Comparison of ENCODE assay signal across 34 cellular contexts in the genomic region with DNA sequence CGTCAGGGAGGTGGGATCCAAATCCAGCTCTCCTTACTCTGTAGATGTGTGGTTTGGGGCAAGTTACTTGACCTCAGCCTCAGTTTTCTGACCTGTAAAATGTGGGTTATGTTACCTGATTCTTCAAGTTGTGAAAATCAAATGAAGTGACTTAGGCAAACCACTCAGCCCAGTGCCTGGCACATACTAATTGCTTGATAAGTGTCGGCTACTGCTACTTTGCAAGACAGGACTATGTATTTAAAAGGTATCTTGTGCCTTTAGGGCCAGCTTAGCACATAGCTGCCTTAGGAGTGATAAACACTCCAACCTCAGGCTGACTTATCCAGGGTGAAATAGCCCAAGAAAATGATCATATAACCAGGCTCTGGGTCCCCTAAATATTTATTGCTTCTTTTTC. TPM values are rescaled to one million over a fixed set of nuclear protein-coding genes. Genes with fewer than 3 reads are reported as not detected.
"Had no signal": no experiment of that assay in that cellular context is flagged by ENCODE, and none has a peak within 500 bp of the region (broad histone marks: within the 10 kb centered on the region; RNA-seq: fewer than 3 reads in every experiment).

No MANE protein-coding gene starts in this region.

- H3K4me1 ChIP-seq: adrenal gland, colonic mucosa had no signal

- DNase-seq: activated CD4-positive, alpha-beta memory T cell treated with anti-CD3 and anti-CD28 coated beads for 36 hours; activated CD4-positive, alpha-beta T cell treated with anti-CD3 and anti-CD28 coated beads for 36 hours; activated CD4-positive, alpha-beta T cell treated with anti-CD3 and anti-CD28 coated beads, Interleukin-2, amount 10 ng/mL, durations not matched to agents 24 days and 14 days; activated CD4-positive, CD25-positive, alpha-beta regulatory T cell; activated CD4-positive, CD25-positive, alpha-beta regulatory T cell treated with anti-CD3 and anti-CD28 coated beads, Interleukin-2, amount 50 U/mL, for 72 hours; activated CD8-positive, alpha-beta memory T cell treated with anti-CD3 and anti-CD28 coated beads, Interleukin-2, amount 10 ng/mL, durations not matched to agents 7 days and 5 days; activated CD8-positive, alpha-beta memory T cell treated with anti-CD3 and anti-CD28 coated beads, Interleukin-2, amount 50 U/mL, for 4 hours; activated CD8-positive, alpha-beta T cell treated with anti-CD3 and anti-CD28 coated beads, Interleukin-2, amount 10 ng/mL, durations not matched to agents 7 days and 5 days; activated effector memory CD4-positive, alpha-beta T cell treated with anti-CD3 and anti-CD28 coated beads, Interleukin-2, amount 50 U/mL, for 16 hours; activated naive CD4-positive, alpha-beta T cell treated with anti-CD3 and anti-CD28 coated beads for 36 hours; activated naive CD8-positive, alpha-beta T cell treated with anti-CD3 and anti-CD28 coated beads for 36 hours; activated naive CD8-positive, alpha-beta T cell treated with anti-CD3 and anti-CD28 coated beads, Interleukin-2, amount 50 U/mL, for 24 hours; activated T-cell treated with anti-CD3 and anti-CD28 coated beads, Interleukin-2, amount 50 U/mL, for 1 hour; activated T-cell treated with anti-CD3 and anti-CD28 coated beads, Interleukin-2, amount 50 U/mL, for 48 hours; adrenal gland; amygdala; body of pancreas; caudate nucleus; cerebellar nuclear complex; colonic mucosa; effector CD8-positive, alpha-beta T cell; esophagus squamous epithelium; foreskin melanocyte; SW 1271; T-cell had no signal

- H3K27me3 Mint-ChIP-seq: activated naive CD4-positive, alpha-beta T cell treated with anti-CD3 and anti-CD28 coated beads, Interleukin-2, amount 50 U/mL, for 24 hours; activated naive CD8-positive, alpha-beta T cell treated with anti-CD3 and anti-CD28 coated beads for 36 hours had no signal

- H3K9me3 ChIP-seq: adrenal gland, body of pancreas, colonic mucosa, esophagus squamous epithelium, gastroesophageal sphincter had no signal

- H3K4me1 Mint-ChIP-seq: activated CD4-positive, alpha-beta T cell treated with anti-CD3 and anti-CD28 coated beads for 36 hours; activated CD4-positive, alpha-beta T cell treated with anti-CD3 and anti-CD28 coated beads, Interleukin-2, amount 10 ng/mL, durations not matched to agents 24 days and 14 days; activated CD8-positive, alpha-beta memory T cell treated with anti-CD3 and anti-CD28 coated beads, Interleukin-2, amount 10 ng/mL, durations not matched to agents 7 days and 5 days; activated naive CD4-positive, alpha-beta T cell treated with anti-CD3 and anti-CD28 coated beads, Interleukin-2, amount 50 U/mL, for 24 hours; activated naive CD8-positive, alpha-beta T cell treated with anti-CD3 and anti-CD28 coated beads for 36 hours; T-cell had no signal

- H3K36me3 ChIP-seq: adrenal gland, colonic mucosa, esophagus squamous epithelium, gastroesophageal sphincter had no signal

- H3K4me3 Mint-ChIP-seq: activated CD4-positive, alpha-beta memory T cell treated with anti-CD3 and anti-CD28 coated beads for 36 hours; activated CD4-positive, alpha-beta T cell treated with anti-CD3 and anti-CD28 coated beads for 36 hours; activated CD4-positive, alpha-beta T cell treated with anti-CD3 and anti-CD28 coated beads, Interleukin-2, amount 10 ng/mL, durations not matched to agents 24 days and 14 days; activated CD8-positive, alpha-beta memory T cell treated with anti-CD3 and anti-CD28 coated beads, Interleukin-2, amount 10 ng/mL, durations not matched to agents 7 days and 5 days; activated CD8-positive, alpha-beta T cell treated with anti-CD3 and anti-CD28 coated beads, Interleukin-2, amount 10 ng/mL, durations not matched to agents 7 days and 5 days; activated naive CD4-positive, alpha-beta T cell treated with anti-CD3 and anti-CD28 coated beads for 36 hours; activated naive CD4-positive, alpha-beta T cell treated with anti-CD3 and anti-CD28 coated beads, Interleukin-2, amount 50 U/mL, for 24 hours; activated naive CD8-positive, alpha-beta T cell treated with anti-CD3 and anti-CD28 coated beads for 36 hours; activated naive CD8-positive, alpha-beta T cell treated with anti-CD3 and anti-CD28 coated beads, Interleukin-2, amount 50 U/mL, for 24 hours; activated T-helper 1 cell treated with anti-CD3 and anti-CD28 coated beads, Interleukin-12 subunit alpha, Interleukin-12 subunit beta, Interleukin-2, Interleukin-4 antibody, amounts not matched to agents 30 ng/mL and 10 ng/mL and 1 ng/mL, durations not matched to agents 14 hours and 24 hours and 36 hours; T-cell; T-helper 1 cell treated with Interleukin-12 subunit alpha and Interleukin-12 subunit beta and Interleukin-4 antibody, amounts not matched to agents 30 μg/mL and 1 μg/mL, for 36 hours had no signal

- H3K27ac ChIP-seq: adrenal gland, body of pancreas, colonic mucosa, epithelial cell of prostate, esophagus squamous epithelium, gastroesophageal sphincter had no signal

- H3K27ac Mint-ChIP-seq: activated CD4-positive, alpha-beta memory T cell treated with anti-CD3 and anti-CD28 coated beads for 36 hours; activated CD4-positive, alpha-beta T cell treated with anti-CD3 and anti-CD28 coated beads for 36 hours; activated CD4-positive, alpha-beta T cell treated with anti-CD3 and anti-CD28 coated beads, Interleukin-2, amount 10 ng/mL, durations not matched to agents 24 days and 14 days; activated CD8-positive, alpha-beta memory T cell treated with anti-CD3 and anti-CD28 coated beads, Interleukin-2, amount 10 ng/mL, durations not matched to agents 7 days and 5 days; activated CD8-positive, alpha-beta T cell treated with anti-CD3 and anti-CD28 coated beads, Interleukin-2, amount 10 ng/mL, durations not matched to agents 7 days and 5 days; activated naive CD4-positive, alpha-beta T cell treated with anti-CD3 and anti-CD28 coated beads for 36 hours; activated naive CD4-positive, alpha-beta T cell treated with anti-CD3 and anti-CD28 coated beads, Interleukin-2, amount 50 U/mL, for 24 hours; activated naive CD8-positive, alpha-beta T cell treated with anti-CD3 and anti-CD28 coated beads for 36 hours; activated naive CD8-positive, alpha-beta T cell treated with anti-CD3 and anti-CD28 coated beads, Interleukin-2, amount 50 U/mL, for 24 hours; activated T-helper 1 cell treated with anti-CD3 and anti-CD28 coated beads, Interleukin-12 subunit alpha, Interleukin-12 subunit beta, Interleukin-2, Interleukin-4 antibody, amounts not matched to agents 30 ng/mL and 10 ng/mL and 1 ng/mL, durations not matched to agents 14 hours and 24 hours and 36 hours; activated T-helper 2 cell treated with anti-CD3 and anti-CD28 coated beads, Interferon-gamma antibody, Interleukin-2, Interleukin-4, amounts not matched to agents 10 μg/mL and 5 μg/mL and 100 μg/mL, durations not matched to agents 14 hours and 24 hours and 36 hours; T-cell; T-helper 1 cell treated with Interleukin-12 subunit alpha and Interleukin-12 subunit beta and Interleukin-4 antibody, amounts not matched to agents 30 μg/mL and 1 μg/mL, for 36 hours had no signal

- H3K27me3 ChIP-seq: adrenal gland, body of pancreas, colonic mucosa had no signal

- H3K4me3 ChIP-seq: adrenal gland, body of pancreas, colonic mucosa, esophagus squamous epithelium, gastroesophageal sphincter had no signal

- H3K36me3 Mint-ChIP-seq: activated CD4-positive, alpha-beta memory T cell treated with anti-CD3 and anti-CD28 coated beads for 36 hours; activated CD8-positive, alpha-beta memory T cell treated with anti-CD3 and anti-CD28 coated beads, Interleukin-2, amount 10 ng/mL, durations not matched to agents 7 days and 5 days; activated naive CD4-positive, alpha-beta T cell treated with anti-CD3 and anti-CD28 coated beads, Interleukin-2, amount 50 U/mL, for 24 hours; activated naive CD8-positive, alpha-beta T cell treated with anti-CD3 and anti-CD28 coated beads for 36 hours; T-cell had no signal

- ATAC-seq: activated CD4-positive, alpha-beta T cell treated with anti-CD3 and anti-CD28 coated beads for 36 hours; activated CD8-positive, alpha-beta memory T cell treated with anti-CD3 and anti-CD28 coated beads, Interleukin-2, amount 10 ng/mL, durations not matched to agents 7 days and 5 days; activated CD8-positive, alpha-beta T cell treated with anti-CD3 and anti-CD28 coated beads, Interleukin-2, amount 10 ng/mL, durations not matched to agents 7 days and 5 days; activated naive CD8-positive, alpha-beta T cell treated with anti-CD3 and anti-CD28 coated beads, Interleukin-2, amount 50 U/mL, for 24 hours; body of pancreas; gastroesophageal sphincter; T-cell had no signal

RNA-seq across cellular contexts. Expression of gene GOLGA7B, which starts 42.9 kb away (rescaled TPM):
- total RNA-seq: endothelial cell of umbilical vein, glomerular endothelial cell had no signal
- polyA plus RNA-seq: fibroblast of lung had no signal
